27 cellular contexts compared by ENCODE assay signal in genomic region chr4:7351014-7351413, GRCh38.
DNase-seq lines count a peak whose midpoint lies in the region; ATAC-seq, FAIRE-seq and TF ChIP-seq lines count a peak whose summit lies in the region.
"Had no signal": no experiment of that assay in that cellular context is flagged by ENCODE, and none has a peak within 500 bp of the region (broad histone marks: within the 10 kb centered on the region; RNA-seq: fewer than 3 reads in every experiment).

No MANE protein-coding gene starts in this region.

- no peak for TF ChIP-seq POLR2A in GM12892 (IDR thresholded peaks at IDR 0.05; ENCODE audit: low read depth, low read length)

- no peaks in the 10 kb centered on the region for H3K4me1 ChIP-seq in MM.1S (ENCODE audit: low read length)
- H3K4me1 ChIP-seq: breast epithelium, colonic mucosa, tibial artery had no signal

- H3K9ac ChIP-seq in MM.1S (ENCODE audit: low read length): no peak overlapping the region

- FAIRE-seq in GM12892 (lab: Jason Lieb, UNC): no peak
- FAIRE-seq: keratinocyte had no signal

- DNase-seq in C1 segment of cervical spinal cord (lab: John Stamatoyannopoulos, UW) (peak in 8 of 14 donors; percentile 13 to 90 (median 68)), anterior cingulate cortex (lab: John Stamatoyannopoulos, UW) (peak in 38 of 58 donors; percentile 19 to 93 (median 68)), putamen (ENCODE audit: low spot score) (peak; percentile 65), MM.1S (no peak), GM12892 (ENCODE audit: insufficient read length) (no peak)
- DNase-seq in activated CD8-positive, alpha-beta memory T cell treated with anti-CD3 and anti-CD28 coated beads, Interleukin-2, amount 10 ng/mL, durations not matched to agents 7 days and 5 days: no peak
- DNase-seq: ACHN; activated CD8-positive, alpha-beta T cell treated with anti-CD3 and anti-CD28 coated beads for 36 hours; activated naive CD4-positive, alpha-beta T cell treated with anti-CD3 and anti-CD28 coated beads, Interleukin-2, amount 10 ng/mL, durations not matched to agents 7 days and 5 days; colonic mucosa; DMS153; effector CD8-positive, alpha-beta T cell; Kasumi-1; naive thymus-derived CD4-positive, alpha-beta T cell; NCI-H1417 treated with DMSO at 0.1 percent for 48 hours; NCI-H2081 treated with DMSO at 0.1 percent for 48 hours; NCI-H2227 treated with DMSO at 0.1 percent for 48 hours; NCI-H526 treated with DMSO at 0.1 percent for 48 hours; stimulated activated naive CD8-positive, alpha-beta T cell treated with anti-CD3 and anti-CD28 coated beads, Interleukin-15, amount 100 ng/mL, for 72 hours; SW 1271; tibial artery had no signal

- H3K4me3 ChIP-seq in MM.1S (ENCODE audit: low read length): no peak overlapping the region
- H3K4me3 ChIP-seq: breast epithelium, colonic mucosa, smooth muscle cell, tibial artery had no signal

- no peaks in the 10 kb centered on the region for H3F3A ChIP-seq in MM.1S (ENCODE audit: insufficient read depth, low read length)

- no peak overlapping the region for H3K27ac Mint-ChIP-seq in activated CD8-positive, alpha-beta memory T cell treated with anti-CD3 and anti-CD28 coated beads, Interleukin-2, amount 10 ng/mL, durations not matched to agents 7 days and 5 days
- H3K27ac Mint-ChIP-seq: activated CD8-positive, alpha-beta T cell treated with anti-CD3 and anti-CD28 coated beads for 36 hours; activated naive CD4-positive, alpha-beta T cell treated with anti-CD3 and anti-CD28 coated beads, Interleukin-2, amount 10 ng/mL, durations not matched to agents 7 days and 5 days; activated T-helper 17 cell treated with anti-CD3 and anti-CD28 coated beads, Interleukin-2, amount 50 U/mL, for 72 hours; naive thymus-derived CD4-positive, alpha-beta T cell had no signal

- no peaks in the 10 kb centered on the region for H3K4me1 Mint-ChIP-seq in activated CD8-positive, alpha-beta memory T cell treated with anti-CD3 and anti-CD28 coated beads, Interleukin-2, amount 10 ng/mL, durations not matched to agents 7 days and 5 days
- H3K4me1 Mint-ChIP-seq: activated naive CD4-positive, alpha-beta T cell treated with anti-CD3 and anti-CD28 coated beads, Interleukin-2, amount 10 ng/mL, durations not matched to agents 7 days and 5 days; activated T-helper 17 cell treated with anti-CD3 and anti-CD28 coated beads, Interleukin-2, amount 50 U/mL, for 72 hours; naive thymus-derived CD4-positive, alpha-beta T cell; stimulated activated naive CD8-positive, alpha-beta T cell treated with anti-CD3 and anti-CD28 coated beads, Interleukin-15, amount 100 ng/mL, for 72 hours had no signal

- H3K79me2 ChIP-seq in MM.1S (ENCODE audit: low read length): no peaks in the 10 kb centered on the region

- no peak overlapping the region for H3K4me2 ChIP-seq in MM.1S (ENCODE audit: low read depth, low read length)
- H3K4me2 ChIP-seq: smooth muscle cell had no signal

- H3K27me3 Mint-ChIP-seq in activated CD8-positive, alpha-beta memory T cell treated with anti-CD3 and anti-CD28 coated beads, Interleukin-2, amount 10 ng/mL, durations not matched to agents 7 days and 5 days: no peaks in the 10 kb centered on the region
- H3K27me3 Mint-ChIP-seq: activated naive CD4-positive, alpha-beta T cell treated with anti-CD3 and anti-CD28 coated beads, Interleukin-2, amount 10 ng/mL, durations not matched to agents 7 days and 5 days had no signal

- no peak overlapping the region for H2AFZ ChIP-seq in MM.1S (ENCODE audit: low read length)

- no peaks in the 10 kb centered on the region for H4K20me1 ChIP-seq in MM.1S (ENCODE audit: insufficient read depth, low read length)

- H3K9me3 Mint-ChIP-seq in activated CD8-positive, alpha-beta memory T cell treated with anti-CD3 and anti-CD28 coated beads, Interleukin-2, amount 10 ng/mL, durations not matched to agents 7 days and 5 days (ENCODE audit: low read depth): peaks cover 2% of the 10 kb centered on the region

- ATAC-seq in activated CD8-positive, alpha-beta memory T cell treated with anti-CD3 and anti-CD28 coated beads, Interleukin-2, amount 10 ng/mL, durations not matched to agents 7 days and 5 days: no peak
- ATAC-seq: activated CD8-positive, alpha-beta T cell treated with anti-CD3 and anti-CD28 coated beads for 36 hours; activated T-helper 17 cell treated with anti-CD3 and anti-CD28 coated beads, Interleukin-2, amount 50 U/mL, for 72 hours; stimulated activated naive CD8-positive, alpha-beta T cell treated with anti-CD3 and anti-CD28 coated beads, Interleukin-15, amount 100 ng/mL, for 72 hours had no signal

- H3K36me3 ChIP-seq in MM.1S (replicated peaks; ENCODE audit: insufficient read depth, low read length): no peaks in the 10 kb centered on the region
- H3K36me3 ChIP-seq: breast epithelium, colonic mucosa, tibial artery had no signal

- H3K27me3 ChIP-seq in layer of hippocampus (ENCODE audit: control insufficient read depth, insufficient read depth, low read length) (no peaks in the 10 kb centered on the region), MM.1S (replicated peaks; ENCODE audit: insufficient read depth, low read length) (peaks cover 92% of the 10 kb centered on the region)
- H3K27me3 ChIP-seq: colonic mucosa, tibial artery had no signal

- CTCF ChIA-PET in activated CD8-positive, alpha-beta memory T cell treated with anti-CD3 and anti-CD28 coated beads, Interleukin-2, amount 10 ng/mL, durations not matched to agents 7 days and 5 days (lab: Charles Lee): no interaction called here

- H3K27ac ChIP-seq in layer of hippocampus (ENCODE audit: low read depth, low read length) (peak overlapping the region; percentile 92), MM.1S (ENCODE audit: low read length) (no peak overlapping the region)
- H3K27ac ChIP-seq: breast epithelium, colonic mucosa, epithelial cell of prostate, tibial artery had no signal

- H3K4me3 Mint-ChIP-seq in activated CD8-positive, alpha-beta memory T cell treated with anti-CD3 and anti-CD28 coated beads, Interleukin-2, amount 10 ng/mL, durations not matched to agents 7 days and 5 days: no peak overlapping the region
- H3K4me3 Mint-ChIP-seq: activated CD8-positive, alpha-beta T cell treated with anti-CD3 and anti-CD28 coated beads for 36 hours; activated naive CD4-positive, alpha-beta T cell treated with anti-CD3 and anti-CD28 coated beads, Interleukin-2, amount 10 ng/mL, durations not matched to agents 7 days and 5 days; activated T-helper 17 cell treated with anti-CD3 and anti-CD28 coated beads, Interleukin-2, amount 50 U/mL, for 72 hours; naive thymus-derived CD4-positive, alpha-beta T cell; stimulated activated naive CD8-positive, alpha-beta T cell treated with anti-CD3 and anti-CD28 coated beads, Interleukin-15, amount 100 ng/mL, for 72 hours had no signal

- no peak for TF ChIP-seq CTCF in MM.1S (IDR thresholded peaks at IDR 0.05; ENCODE audit: low read length)

- no peaks in the 10 kb centered on the region for H3K36me3 Mint-ChIP-seq in activated CD8-positive, alpha-beta memory T cell treated with anti-CD3 and anti-CD28 coated beads, Interleukin-2, amount 10 ng/mL, durations not matched to agents 7 days and 5 days
- H3K36me3 Mint-ChIP-seq: activated naive CD4-positive, alpha-beta T cell treated with anti-CD3 and anti-CD28 coated beads, Interleukin-2, amount 10 ng/mL, durations not matched to agents 7 days and 5 days had no signal

- no peaks in the 10 kb centered on the region for H3K9me3 ChIP-seq in MM.1S (replicated peaks; ENCODE audit: insufficient read depth, low read length)
- H3K9me3 ChIP-seq: colonic mucosa had no signal

- no peaks in the 10 kb centered on the region for H3K9me2 ChIP-seq in MM.1S (replicated peaks; ENCODE audit: insufficient read depth, low read length)

Comparison
In these comparisons a context has a peak if more than half of its experiments do, and no peak if none do; other contexts are left out.
1. DNase-seq: peak in C1 segment of cervical spinal cord (8 of 14), anterior cingulate cortex (38 of 58) and putamen (single experiment); none in MM.1S (single experiment), GM12892 (single experiment) and activated CD8-positive, alpha-beta memory T cell treated with anti-CD3 and anti-CD28 coated beads, Interleukin-2, amount 10 ng/mL, durations not matched to agents 7 days and 5 days (single experiment).